28 cellular contexts compared by ENCODE assay signal in genomic region chr2:73770725-73771124, GRCh38. TPM values are rescaled to one million over a fixed set of nuclear protein-coding genes. Genes with fewer than 3 reads are reported as not detected.
"Had no signal": no experiment of that assay in that cellular context is flagged by ENCODE, and none has a peak within 500 bp of the region (broad histone marks: within the 10 kb centered on the region; RNA-seq: fewer than 3 reads in every experiment).

No MANE protein-coding gene starts in this region.

- H3K9me3 Mint-ChIP-seq: dendritic cell treated with granulocyte-macrophage colony-stimulating factor and Interleukin-4, amounts not matched to agents 40 ng/mL and 50 ng/mL, for 4 days; effector memory CD8-positive, alpha-beta T cell; naive B cell; nephron; stimulated activated naive B cell treated with anti-CD40 and anti-IgM and Interleukin-4, amounts not matched to agents 10 μg/mL and 1 μg/mL and 100 μg/mL, for 72 hours; stimulated activated naive CD8-positive, alpha-beta T cell treated with anti-CD3 and anti-CD28 coated beads, Interleukin-15, amount 100 ng/mL, for 72 hours had no signal

- H3K4me3 Mint-ChIP-seq: dendritic cell treated with granulocyte-macrophage colony-stimulating factor and Interleukin-4, amounts not matched to agents 40 ng/mL and 50 ng/mL, for 4 days; effector memory CD8-positive, alpha-beta T cell; naive B cell; nephron; stimulated activated naive B cell treated with anti-CD40 and anti-IgM and Interleukin-4, amounts not matched to agents 10 μg/mL and 1 μg/mL and 100 μg/mL, for 72 hours; stimulated activated naive CD8-positive, alpha-beta T cell treated with anti-CD3 and anti-CD28 coated beads, Interleukin-15, amount 100 ng/mL, for 72 hours had no signal

- H3K27me3 Mint-ChIP-seq: dendritic cell treated with granulocyte-macrophage colony-stimulating factor and Interleukin-4, amounts not matched to agents 40 ng/mL and 50 ng/mL, for 4 days; effector memory CD8-positive, alpha-beta T cell; naive B cell; stimulated activated naive B cell treated with anti-CD40 and anti-IgM and Interleukin-4, amounts not matched to agents 10 μg/mL and 1 μg/mL and 100 μg/mL, for 72 hours; stimulated activated naive CD8-positive, alpha-beta T cell treated with anti-CD3 and anti-CD28 coated beads, Interleukin-15, amount 100 ng/mL, for 72 hours had no signal

- H3K9me3 ChIP-seq: esophagus muscularis mucosa, gastrocnemius medialis, heart right ventricle, testis, tibial nerve had no signal

- H3K4me1 ChIP-seq: esophagus muscularis mucosa, gastrocnemius medialis, testis had no signal

- ATAC-seq: effector memory CD8-positive, alpha-beta T cell; gastrocnemius medialis; heart right ventricle; left lobe of liver; sciatic nerve; stimulated activated naive B cell treated with anti-CD40 and anti-IgM and Interleukin-4, amounts not matched to agents 10 μg/mL and 1 μg/mL and 100 μg/mL, for 72 hours; stimulated activated naive CD8-positive, alpha-beta T cell treated with anti-CD3 and anti-CD28 coated beads, Interleukin-15, amount 100 ng/mL, for 72 hours had no signal

- DNase-seq: effector memory CD8-positive, alpha-beta T cell; gastrocnemius medialis; heart right ventricle; hypothalamus; midbrain; naive B cell; posterior cingulate gyrus; stimulated activated CD4-positive, alpha-beta T cell treated with anti-CD3 and anti-CD28 coated beads, Interleukin-2, amount 100 ng/mL, for 24 hours; stimulated activated CD4-positive, alpha-beta T cell treated with anti-CD3 and anti-CD28 coated beads, Interleukin-4, amount 100 ng/mL, for 4 hours; stimulated activated naive B cell treated with anti-CD40 and anti-IgM and Interleukin-4, amounts not matched to agents 10 μg/mL and 1 μg/mL and 100 μg/mL, for 72 hours; stimulated activated naive CD8-positive, alpha-beta T cell treated with anti-CD3 and anti-CD28 coated beads, Interleukin-15, amount 100 ng/mL, for 72 hours; testis had no signal

- FAIRE-seq: colon, islet of Langerhans had no signal

- H3K27ac ChIP-seq: epithelial cell of prostate, esophagus muscularis mucosa, gastrocnemius medialis, heart right ventricle, skin epidermis, tibial nerve had no signal

- H3K27me3 ChIP-seq: esophagus muscularis mucosa, gastrocnemius medialis, heart right ventricle, testis, tibial nerve had no signal

- H3K27ac Mint-ChIP-seq: dendritic cell treated with granulocyte-macrophage colony-stimulating factor and Interleukin-4, amounts not matched to agents 40 ng/mL and 50 ng/mL, for 4 days; nephron; stimulated activated naive B cell treated with anti-CD40 and anti-IgM and Interleukin-4, amounts not matched to agents 10 μg/mL and 1 μg/mL and 100 μg/mL, for 72 hours; stimulated activated naive CD8-positive, alpha-beta T cell treated with anti-CD3 and anti-CD28 coated beads, Interleukin-15, amount 100 ng/mL, for 72 hours had no signal

- H3K4me3 ChIP-seq: esophagus muscularis mucosa, gastrocnemius medialis, heart right ventricle, skin epidermis, testis, tibial nerve had no signal

- H3K4me1 Mint-ChIP-seq: nephron had no signal

RNA-seq across cellular contexts. Expression of gene C2orf78, which starts 13.3 kb away (rescaled TPM):
- total RNA-seq: esophagus muscularis mucosa, fibroblast of villous mesenchyme, heart right ventricle, left lobe of liver, lower leg skin, osteoblast, pulmonary artery endothelial cell, sciatic nerve, subcutaneous adipose tissue, tibial nerve, ureter had no signal
- polyA plus RNA-seq: heart right ventricle had no signal
